ENCODE assay signal across 20 cellular contexts in the genomic region with DNA sequence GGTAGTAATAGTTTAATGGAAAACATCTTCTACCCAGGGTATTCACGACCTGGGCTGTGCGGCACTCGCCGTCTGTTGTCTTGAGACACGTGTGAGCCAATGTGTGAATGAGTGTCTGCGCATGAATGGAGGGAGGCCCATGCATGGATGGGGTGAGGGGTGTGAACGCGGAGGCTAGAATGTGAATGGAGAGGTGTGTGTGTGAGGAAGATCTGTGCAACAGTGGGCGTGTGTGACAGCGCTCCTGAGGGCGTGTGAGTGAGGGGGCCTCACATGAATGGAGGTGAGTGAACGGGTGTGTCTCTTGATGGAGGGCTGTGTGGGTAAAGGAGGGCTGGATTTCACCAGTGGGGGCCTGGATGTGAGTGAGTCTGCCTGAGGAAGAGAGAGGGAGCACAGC.
"Had no signal": no experiment of that assay in that cellular context is flagged by ENCODE, and none has a peak within 500 bp of the region (broad histone marks: within the 10 kb centered on the region; RNA-seq: fewer than 3 reads in every experiment).

No MANE protein-coding gene starts in this region.

- H3K36me3 Mint-ChIP-seq: memory B cell; natural killer cell; neural progenitor cell; stimulated activated memory B cell treated with anti-CD40 and anti-IgM and Interleukin-4, amounts not matched to agents 10 μg/mL and 1 μg/mL and 100 μg/mL, for 72 hours had no signal

- H3K4me2 ChIP-seq: neural progenitor cell had no signal

- H3K27me3 ChIP-seq: dorsolateral prefrontal cortex, neural progenitor cell, sigmoid colon, tibial nerve, upper lobe of left lung had no signal

- H3K36me3 ChIP-seq: neural progenitor cell, prostate gland, sigmoid colon, thoracic aorta, tibial nerve, upper lobe of left lung had no signal

- H2AFZ ChIP-seq: neural progenitor cell had no signal

- FAIRE-seq: colon, frontal cortex, kidney, urothelium cell line had no signal

- H3K27ac Mint-ChIP-seq: memory B cell; neural progenitor cell; stimulated activated memory B cell treated with anti-CD40 and anti-IgM and Interleukin-4, amounts not matched to agents 10 μg/mL and 1 μg/mL and 100 μg/mL, for 72 hours had no signal

- H3K9me3 ChIP-seq: prostate gland, sigmoid colon, thoracic aorta, tibial nerve, upper lobe of left lung had no signal

- H3K4me1 Mint-ChIP-seq: memory B cell; stimulated activated memory B cell treated with anti-CD40 and anti-IgM and Interleukin-4, amounts not matched to agents 10 μg/mL and 1 μg/mL and 100 μg/mL, for 72 hours had no signal

- ATAC-seq: left lobe of liver; natural killer cell; right cardiac atrium; stimulated activated memory B cell treated with anti-CD40 and anti-IgM and Interleukin-4, amounts not matched to agents 10 μg/mL and 1 μg/mL and 100 μg/mL, for 72 hours; stimulated activated naive CD8-positive, alpha-beta T cell treated with anti-CD3 and anti-CD28 coated beads, Interleukin-15, Interleukin-2, amounts not matched to agents 100 U/mL and 50 U/mL, for 24 hours had no signal

- H3K9ac ChIP-seq: neural progenitor cell had no signal

- H3K27ac ChIP-seq: neural progenitor cell, prostate gland, sigmoid colon, thoracic aorta, tibial nerve, upper lobe of left lung had no signal

- DNase-seq: effector CD4-positive, alpha-beta T cell; kidney; natural killer cell; right cardiac atrium; sigmoid colon; stimulated activated CD4-positive, alpha-beta T cell treated with anti-CD3 and anti-CD28 coated beads, Interleukin-4, amount 100 ng/mL, for 4 hours; stimulated activated naive CD8-positive, alpha-beta T cell treated with anti-CD3 and anti-CD28 coated beads, Interleukin-15, Interleukin-2, amounts not matched to agents 100 U/mL and 50 U/mL, for 24 hours; upper lobe of left lung had no signal

- H3K4me3 Mint-ChIP-seq: memory B cell; natural killer cell; neural progenitor cell; stimulated activated memory B cell treated with anti-CD40 and anti-IgM and Interleukin-4, amounts not matched to agents 10 μg/mL and 1 μg/mL and 100 μg/mL, for 72 hours had no signal

- H3K9me3 Mint-ChIP-seq: memory B cell; natural killer cell; neural progenitor cell; stimulated activated memory B cell treated with anti-CD40 and anti-IgM and Interleukin-4, amounts not matched to agents 10 μg/mL and 1 μg/mL and 100 μg/mL, for 72 hours had no signal

- H3K4me1 ChIP-seq: prostate gland, sigmoid colon, tibial nerve, upper lobe of left lung had no signal

- H3K4me3 ChIP-seq: dorsolateral prefrontal cortex, lung, neural progenitor cell, prostate gland, sigmoid colon, thoracic aorta, tibial nerve, upper lobe of left lung had no signal

- H3K27me3 Mint-ChIP-seq: memory B cell had no signal
